In genomic region chr21:35256468-35256988, GRCh38 we compare ENCODE assay signal across 8 cellular contexts.
A peak's percentile ranks its signal among the peaks of the same experiment; 100 is the strongest.
DNase-seq lines count a peak whose midpoint lies in the region; ATAC-seq lines count a peak whose summit lies in the region.

No MANE protein-coding gene starts in this region.

- no peaks in the 10 kb centered on the region for H3K27me3 ChIP-seq in subcutaneous abdominal adipose tissue (ENCODE audit: control insufficient read depth in 5 of 5, insufficient read depth in 4 of 5, low read length in 5 of 5)

- H3K36me3 ChIP-seq in subcutaneous abdominal adipose tissue (ENCODE audit: control insufficient read depth in 5 of 5, insufficient read depth in 5 of 5, low read length in 5 of 5) = no peaks in the 10 kb centered on the region

- peaks cover 0 to 30% (median 14%) of the 10 kb centered on the region in 5 donors for H3K4me1 ChIP-seq in subcutaneous abdominal adipose tissue (ENCODE audit: control insufficient read depth in 5 of 5, insufficient read depth in 5 of 5, low read length in 5 of 5)

- DNase-seq in EL = peak; percentile 98
- peak; percentile 97 for DNase-seq in NCI-H2196 (lab: John Stamatoyannopoulos, UW; ENCODE audit: unreplicated experiment)
- peak; percentile 18 to 79 for DNase-seq in T47D (ENCODE audit: low read depth in 1 of 2, low spot score in 1 of 2)
- DNase-seq in kidney tubule cell (ENCODE audit: low spot score) = peak; percentile 96

- ATAC-seq in GM18861 (IDR thresholded peaks at IDR 0.05; ENCODE audit: unreplicated experiment) (no peak), GM19324 (IDR thresholded peaks at IDR 0.05; ENCODE audit: low FRiP score, unreplicated experiment) (no peak), HG02610 (IDR thresholded peaks at IDR 0.05; ENCODE audit: unreplicated experiment) (no peak)

- peak overlapping the region; percentile 12 for H3K27ac ChIP-seq in subcutaneous abdominal adipose tissue (ENCODE audit: low read depth, low read length)

- peak overlapping the region in 3 of 5 donors; percentile 1 to 40 (median 35) for H3K4me3 ChIP-seq in subcutaneous abdominal adipose tissue (ENCODE audit: low read depth in 1 of 5, low read length in 5 of 5)

- H3K9ac ChIP-seq in subcutaneous abdominal adipose tissue (ENCODE audit: low read length in 5 of 5) = peak overlapping the region in 1 of 5 donors; percentile 35

- H3K9me3 ChIP-seq in subcutaneous abdominal adipose tissue (ENCODE audit: control insufficient read depth in 5 of 5, low read length in 5 of 5) = no peaks in the 10 kb centered on the region

- in situ Hi-C loops in T47D (cut with HindIII; ENCODE audit: low pct_unique_long_range_greater_than_20kb, low sequenced_read_pairs) = no loop called here
